ENCODE assay signal across 18 cellular contexts in genomic region chr12:19867970-19868369, GRCh38.
"Had no signal": no experiment of that assay in that cellular context is flagged by ENCODE, and none has a peak within 500 bp of the region (broad histone marks: within the 10 kb centered on the region; RNA-seq: fewer than 3 reads in every experiment).

No MANE protein-coding gene starts in this region.

- FAIRE-seq: islet of Langerhans, small intestine had no signal

- H3K36me3 ChIP-seq: ovary, suprapubic skin, tibial nerve, upper lobe of right lung, vagina had no signal

- DNase-seq: effector CD4-positive, alpha-beta T cell; foreskin melanocyte; head of caudate nucleus; kidney glomerular epithelial cell; mammary epithelial cell; natural killer cell; ovary; right cardiac atrium; small intestine; stimulated activated CD4-positive, alpha-beta T cell treated with anti-CD3 and anti-CD28 coated beads, Interleukin-2, amount 100 ng/mL, for 48 hours; stimulated activated naive CD8-positive, alpha-beta T cell treated with anti-CD3 and anti-CD28 coated beads, Interleukin-15, Interleukin-2, amounts not matched to agents 100 U/mL and 50 U/mL, for 24 hours; upper lobe of right lung had no signal

- H3K4me1 ChIP-seq: suprapubic skin, tibial nerve, upper lobe of right lung, vagina had no signal

- H3K4me1 Mint-ChIP-seq: natural killer cell had no signal

- H3K4me3 ChIP-seq: coronary artery, ovary, suprapubic skin, tibial nerve, upper lobe of right lung, vagina had no signal

- H3K9me3 Mint-ChIP-seq: natural killer cell, neural crest cell had no signal

- H3K4me3 Mint-ChIP-seq: natural killer cell, neural crest cell had no signal

- H3K27ac Mint-ChIP-seq: natural killer cell had no signal

- H3K36me3 Mint-ChIP-seq: natural killer cell had no signal

- ATAC-seq: natural killer cell; right cardiac atrium; stimulated activated naive CD8-positive, alpha-beta T cell treated with anti-CD3 and anti-CD28 coated beads, Interleukin-15, Interleukin-2, amounts not matched to agents 100 U/mL and 50 U/mL, for 24 hours; upper lobe of right lung had no signal

- H3K27me3 ChIP-seq: ovary, suprapubic skin, tibial nerve, upper lobe of right lung, vagina had no signal

- H3K27ac ChIP-seq: ovary, suprapubic skin, tibial nerve, upper lobe of right lung, vagina had no signal

- H3K9me3 ChIP-seq: ovary, suprapubic skin, upper lobe of right lung, vagina had no signal
